1 cellular context compared by ENCODE assay signal in the genomic region with DNA sequence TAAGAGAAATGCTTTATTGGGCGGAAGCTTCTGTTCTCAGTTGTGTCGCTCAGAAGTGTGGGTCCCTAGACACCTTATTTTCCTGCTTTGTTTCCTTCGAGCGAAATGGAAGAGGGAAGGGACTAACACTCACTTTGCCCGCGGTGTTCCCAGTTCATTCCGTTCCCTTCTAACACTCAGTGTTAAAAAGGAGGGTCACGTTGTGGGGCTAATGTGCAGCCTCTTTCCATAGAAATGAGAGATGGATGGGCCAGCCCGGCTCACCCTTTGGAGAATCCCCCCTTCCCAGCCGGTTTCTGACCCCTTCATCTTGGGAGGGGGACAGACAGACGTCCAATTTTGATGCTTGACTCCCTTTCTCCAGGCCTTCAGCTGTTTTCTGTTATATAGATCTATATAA.
TF ChIP-seq lines count a peak whose summit lies in the region.

No MANE protein-coding gene starts in this region.

TF ChIP-seq in SK-N-SH, 30 proteins besides CTCF, POLR2A, EP300 and RAD21 (continued from another document):
- TF ChIP-seq IRF3 (IDR thresholded peaks at IDR 0.05; ENCODE audit: low read depth, low read length) = no peak
